1 cellular context compared by ENCODE assay signal in genomic region chr17:43573579-43574321, GRCh38.
TF ChIP-seq lines count a peak whose summit lies in the region.

No MANE protein-coding gene starts in this region.

TF ChIP-seq in HepG2, 621 proteins besides CTCF, POLR2A, EP300 and RAD21 (continued from another document and continues in another):
- 0 out of 4 replicates have a peak, but pooled peaks of 1 of the 2 experiments have one; percentile 11 for TF ChIP-seq REST (IDR thresholded peaks at IDR 0.05; ENCODE audit: borderline replicate concordance in 1 of 2, low read depth in 1 of 2, low read length in 2 of 2)
- peak; percentile 49; the same call in 1 of the 2 replicates for TF ChIP-seq AHDC1 (CRISPR knock-in tag; IDR thresholded peaks at IDR 0.05; ENCODE audit: borderline replicate concordance)
- peak; percentile 49; the same call in 1 of the 2 replicates for TF ChIP-seq HIVEP1 (CRISPR knock-in tag; IDR thresholded peaks at IDR 0.05)
- TF ChIP-seq TEAD3 (CRISPR knock-in tag; optimal IDR thresholded peaks at IDR 0.05; ENCODE audit: borderline replicate concordance) = peak; percentile 19
- no peak for TF ChIP-seq ZKSCAN1 (IDR thresholded peaks at IDR 0.05; ENCODE audit: low read length)
- no peak for TF ChIP-seq REL (CRISPR knock-in tag; conservative IDR thresholded peaks at IDR 0.05)
- no peak for TF ChIP-seq HOXA7 (CRISPR knock-in tag; IDR thresholded peaks at IDR 0.05)
- TF ChIP-seq ZBTB44 (CRISPR knock-in tag; IDR thresholded peaks at IDR 0.05) = no peak
- TF ChIP-seq SAP130 (CRISPR knock-in tag; IDR thresholded peaks at IDR 0.05; ENCODE audit: low read depth) = peak; percentile 64
- no peak for TF ChIP-seq ATF2 (CRISPR knock-in tag; IDR thresholded peaks at IDR 0.05)
- TF ChIP-seq ZNF225 (CRISPR knock-in tag; IDR thresholded peaks at IDR 0.05) = no peak
- TF ChIP-seq, protein P1, sequence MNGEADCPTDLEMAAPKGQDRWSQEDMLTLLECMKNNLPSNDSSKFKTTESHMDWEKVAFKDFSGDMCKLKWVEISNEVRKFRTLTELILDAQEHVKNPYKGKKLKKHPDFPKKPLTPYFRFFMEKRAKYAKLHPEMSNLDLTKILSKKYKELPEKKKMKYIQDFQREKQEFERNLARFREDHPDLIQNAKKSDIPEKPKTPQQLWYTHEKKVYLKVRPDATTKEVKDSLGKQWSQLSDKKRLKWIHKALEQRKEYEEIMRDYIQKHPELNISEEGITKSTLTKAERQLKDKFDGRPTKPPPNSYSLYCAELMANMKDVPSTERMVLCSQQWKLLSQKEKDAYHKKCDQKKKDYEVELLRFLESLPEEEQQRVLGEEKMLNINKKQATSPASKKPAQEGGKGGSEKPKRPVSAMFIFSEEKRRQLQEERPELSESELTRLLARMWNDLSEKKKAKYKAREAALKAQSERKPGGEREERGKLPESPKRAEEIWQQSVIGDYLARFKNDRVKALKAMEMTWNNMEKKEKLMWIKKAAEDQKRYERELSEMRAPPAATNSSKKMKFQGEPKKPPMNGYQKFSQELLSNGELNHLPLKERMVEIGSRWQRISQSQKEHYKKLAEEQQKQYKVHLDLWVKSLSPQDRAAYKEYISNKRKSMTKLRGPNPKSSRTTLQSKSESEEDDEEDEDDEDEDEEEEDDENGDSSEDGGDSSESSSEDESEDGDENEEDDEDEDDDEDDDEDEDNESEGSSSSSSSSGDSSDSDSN (CRISPR knock-in tag; IDR thresholded peaks at IDR 0.05) = peak; percentile 60; the same call in 1 of the 2 replicates
- TF ChIP-seq MEIS1 (CRISPR knock-in tag; IDR thresholded peaks at IDR 0.05; ENCODE audit: borderline replicate concordance) = peak; percentile 63; the same call in 1 of the 2 replicates
- peak; percentile 83 for TF ChIP-seq FOXA3 (CRISPR knock-in tag; IDR thresholded peaks at IDR 0.05)
- TF ChIP-seq ZNF547 (CRISPR knock-in tag; IDR thresholded peaks at IDR 0.05) = peak; percentile 44; the same call in 1 of the 2 replicates
- TF ChIP-seq EZH2 (conservative IDR thresholded peaks at IDR 0.05; ENCODE audit: low read depth, low read length) = no peak
- TF ChIP-seq, protein P2, sequence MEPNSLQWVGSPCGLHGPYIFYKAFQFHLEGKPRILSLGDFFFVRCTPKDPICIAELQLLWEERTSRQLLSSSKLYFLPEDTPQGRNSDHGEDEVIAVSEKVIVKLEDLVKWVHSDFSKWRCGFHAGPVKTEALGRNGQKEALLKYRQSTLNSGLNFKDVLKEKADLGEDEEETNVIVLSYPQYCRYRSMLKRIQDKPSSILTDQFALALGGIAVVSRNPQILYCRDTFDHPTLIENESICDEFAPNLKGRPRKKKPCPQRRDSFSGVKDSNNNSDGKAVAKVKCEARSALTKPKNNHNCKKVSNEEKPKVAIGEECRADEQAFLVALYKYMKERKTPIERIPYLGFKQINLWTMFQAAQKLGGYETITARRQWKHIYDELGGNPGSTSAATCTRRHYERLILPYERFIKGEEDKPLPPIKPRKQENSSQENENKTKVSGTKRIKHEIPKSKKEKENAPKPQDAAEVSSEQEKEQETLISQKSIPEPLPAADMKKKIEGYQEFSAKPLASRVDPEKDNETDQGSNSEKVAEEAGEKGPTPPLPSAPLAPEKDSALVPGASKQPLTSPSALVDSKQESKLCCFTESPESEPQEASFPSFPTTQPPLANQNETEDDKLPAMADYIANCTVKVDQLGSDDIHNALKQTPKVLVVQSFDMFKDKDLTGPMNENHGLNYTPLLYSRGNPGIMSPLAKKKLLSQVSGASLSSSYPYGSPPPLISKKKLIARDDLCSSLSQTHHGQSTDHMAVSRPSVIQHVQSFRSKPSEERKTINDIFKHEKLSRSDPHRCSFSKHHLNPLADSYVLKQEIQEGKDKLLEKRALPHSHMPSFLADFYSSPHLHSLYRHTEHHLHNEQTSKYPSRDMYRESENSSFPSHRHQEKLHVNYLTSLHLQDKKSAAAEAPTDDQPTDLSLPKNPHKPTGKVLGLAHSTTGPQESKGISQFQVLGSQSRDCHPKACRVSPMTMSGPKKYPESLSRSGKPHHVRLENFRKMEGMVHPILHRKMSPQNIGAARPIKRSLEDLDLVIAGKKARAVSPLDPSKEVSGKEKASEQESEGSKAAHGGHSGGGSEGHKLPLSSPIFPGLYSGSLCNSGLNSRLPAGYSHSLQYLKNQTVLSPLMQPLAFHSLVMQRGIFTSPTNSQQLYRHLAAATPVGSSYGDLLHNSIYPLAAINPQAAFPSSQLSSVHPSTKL (CRISPR knock-in tag; IDR thresholded peaks at IDR 0.05) = peak; percentile 78
- no peak for TF ChIP-seq HNRNPH1 (optimal IDR thresholded peaks at IDR 0.05; ENCODE audit: low read depth, low read length)
- 0 out of 2 replicates have a peak, but pooled peaks have one; percentile 21 for TF ChIP-seq ZNF768 (CRISPR knock-in tag; IDR thresholded peaks at IDR 0.05)
- TF ChIP-seq BRD4 (CRISPR knock-in tag; IDR thresholded peaks at IDR 0.05) = peak; percentile 26; the same call in 1 of the 2 replicates
- 0 out of 2 replicates have a peak, but pooled peaks have one; percentile 14 for TF ChIP-seq RBFOX2 (IDR thresholded peaks at IDR 0.05; ENCODE audit: low read depth, low read length)
- peak; percentile 82 for TF ChIP-seq HNF4G (IDR thresholded peaks at IDR 0.05; ENCODE audit: borderline replicate concordance, low read depth, low read length)
- no peak; the same call in 1 of the 2 replicates for TF ChIP-seq HNF4G (CRISPR knock-in tag; IDR thresholded peaks at IDR 0.05; ENCODE audit: borderline replicate concordance, low read depth)
- peak; percentile 55; the same call in 1 of the 2 replicates for TF ChIP-seq FOXC1 (CRISPR knock-in tag; IDR thresholded peaks at IDR 0.05; ENCODE audit: borderline replicate concordance)
- peak; percentile 81; the same call in 1 of the 2 replicates for TF ChIP-seq ZSCAN30 (CRISPR knock-in tag; IDR thresholded peaks at IDR 0.05)
- no peak for TF ChIP-seq ZNF160 (CRISPR knock-in tag; IDR thresholded peaks at IDR 0.05)
- peak; percentile 23; the same call in 1 of the 2 replicates for TF ChIP-seq ZNF292 (CRISPR knock-in tag; IDR thresholded peaks at IDR 0.05; ENCODE audit: borderline replicate concordance, low read depth)
- no peak for TF ChIP-seq ZNF709 (CRISPR knock-in tag; IDR thresholded peaks at IDR 0.05)
- TF ChIP-seq MED8 (CRISPR knock-in tag; IDR thresholded peaks at IDR 0.05; ENCODE audit: insufficient replicate concordance) = peak; percentile 37
- TF ChIP-seq FOSL2 (CRISPR knock-in tag; IDR thresholded peaks at IDR 0.05) = peak; percentile 16; the same call in 1 of the 2 replicates
- TF ChIP-seq, protein P3, sequence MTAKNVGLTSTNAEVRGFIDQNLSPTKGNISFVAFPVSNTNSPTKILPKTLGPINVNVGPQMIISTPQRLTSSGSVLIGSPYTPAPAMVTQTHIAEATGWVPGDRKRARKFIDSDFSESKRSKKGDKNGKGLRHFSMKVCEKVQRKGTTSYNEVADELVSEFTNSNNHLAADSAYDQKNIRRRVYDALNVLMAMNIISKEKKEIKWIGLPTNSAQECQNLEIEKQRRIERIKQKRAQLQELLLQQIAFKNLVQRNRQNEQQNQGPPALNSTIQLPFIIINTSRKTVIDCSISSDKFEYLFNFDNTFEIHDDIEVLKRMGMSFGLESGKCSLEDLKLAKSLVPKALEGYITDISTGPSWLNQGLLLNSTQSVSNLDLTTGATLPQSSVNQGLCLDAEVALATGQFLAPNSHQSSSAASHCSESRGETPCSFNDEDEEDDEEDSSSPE (CRISPR knock-in tag; IDR thresholded peaks at IDR 0.05) = no peak
- TF ChIP-seq, protein P4, sequence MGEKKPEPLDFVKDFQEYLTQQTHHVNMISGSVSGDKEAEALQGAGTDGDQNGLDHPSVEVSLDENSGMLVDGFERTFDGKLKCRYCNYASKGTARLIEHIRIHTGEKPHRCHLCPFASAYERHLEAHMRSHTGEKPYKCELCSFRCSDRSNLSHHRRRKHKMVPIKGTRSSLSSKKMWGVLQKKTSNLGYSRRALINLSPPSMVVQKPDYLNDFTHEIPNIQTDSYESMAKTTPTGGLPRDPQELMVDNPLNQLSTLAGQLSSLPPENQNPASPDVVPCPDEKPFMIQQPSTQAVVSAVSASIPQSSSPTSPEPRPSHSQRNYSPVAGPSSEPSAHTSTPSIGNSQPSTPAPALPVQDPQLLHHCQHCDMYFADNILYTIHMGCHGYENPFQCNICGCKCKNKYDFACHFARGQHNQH (CRISPR knock-in tag; IDR thresholded peaks at IDR 0.05) = 0 out of 2 replicates have a peak, but pooled peaks have one; percentile 27
- peak; percentile 52; the same call in 1 of the 2 replicates for TF ChIP-seq SP5 (CRISPR knock-in tag; IDR thresholded peaks at IDR 0.05; ENCODE audit: borderline replicate concordance, low read depth)
- TF ChIP-seq CCAR2 (optimal IDR thresholded peaks at IDR 0.05; ENCODE audit: low read depth, low read length) = no peak
- 0 out of 2 replicates have a peak, but pooled peaks have one; percentile 34 for TF ChIP-seq ATF7-NPFF (CRISPR knock-in tag; IDR thresholded peaks at IDR 0.05; ENCODE audit: low read depth)
- 0 out of 2 replicates have a peak, but pooled peaks have one; percentile 26 for TF ChIP-seq ZNF605 (CRISPR knock-in tag; IDR thresholded peaks at IDR 0.05)
